In genomic region chr12:113642672-113643071, GRCh38 we compare ENCODE assay signal across 34 cellular contexts.
"Had no signal": no experiment of that assay in that cellular context is flagged by ENCODE, and none has a peak within 500 bp of the region (broad histone marks: within the 10 kb centered on the region; RNA-seq: fewer than 3 reads in every experiment).

No MANE protein-coding gene starts in this region.

- H3K4me1 ChIP-seq: adrenal gland, ascending aorta, body of pancreas, breast epithelium had no signal

- FAIRE-seq: astrocyte, bronchial epithelial cell had no signal

- H3K36me3 ChIP-seq: adrenal gland, ascending aorta, brain microvascular endothelial cell, breast epithelium, cardiac muscle cell had no signal

- H3K9me3 ChIP-seq: adrenal gland, ascending aorta, body of pancreas, breast epithelium had no signal

- H3K27ac ChIP-seq: adrenal gland, ascending aorta, body of pancreas, brain microvascular endothelial cell, breast epithelium, cardiac muscle cell had no signal

- H3K27me3 ChIP-seq: ascending aorta, body of pancreas had no signal

- H3K4me3 ChIP-seq: adrenal gland, ascending aorta, body of pancreas, breast epithelium, cardiac muscle cell had no signal

- DNase-seq: activated effector memory CD4-positive, alpha-beta T cell treated with anti-CD3 and anti-CD28 coated beads, Interleukin-2, amount 50 U/mL, for 16 hours; activated effector memory CD4-positive, alpha-beta T cell treated with Interleukin-2 at 50 U/mL for 16 hours; activated gamma-delta T cell; activated gamma-delta T cell treated with Interleukin-2 at 50 U/mL for 16 hours; activated naive CD4-positive, alpha-beta T cell; activated naive CD4-positive, alpha-beta T cell treated with anti-CD3 and anti-CD28 coated beads for 36 hours; activated naive CD4-positive, alpha-beta T cell treated with anti-CD3 and anti-CD28 coated beads, Interleukin-2, amount 10 ng/mL, durations not matched to agents 7 days and 5 days; activated naive CD4-positive, alpha-beta T cell treated with anti-CD3 and anti-CD28 coated beads, Interleukin-2, amount 50 U/mL, for 16 hours; activated naive CD4-positive, alpha-beta T cell treated with Interleukin-2 at 50 U/mL for 16 hours; activated naive CD8-positive, alpha-beta T cell treated with anti-CD3 and anti-CD28 coated beads for 36 hours; activated naive CD8-positive, alpha-beta T cell treated with anti-CD3 and anti-CD28 coated beads, Interleukin-2, amount 10 ng/mL, durations not matched to agents 7 days and 5 days; activated naive CD8-positive, alpha-beta T cell treated with anti-CD3 and anti-CD28 coated beads, Interleukin-2, amount 50 U/mL, for 24 hours; activated T-cell treated with anti-CD3 and anti-CD28 coated beads, Interleukin-2, amount 50 U/mL, for 1 hour; activated T-cell treated with anti-CD3 and anti-CD28 coated beads, Interleukin-2, amount 50 U/mL, for 24 hours; activated T-cell treated with anti-CD3 and anti-CD28 coated beads, Interleukin-2, amount 50 U/mL, for 4 hours; activated T-cell treated with anti-CD3 and anti-CD28 coated beads, Interleukin-2, amount 50 U/mL, for 48 hours; activated T-cell treated with anti-CD3 and anti-CD28 coated beads, Interleukin-2, amount 50 U/mL, for 72 hours; adrenal gland; amniotic stem cell; amygdala; anterior cingulate cortex; aorta; body of pancreas; brain microvascular endothelial cell; caudate nucleus; central memory CD4-positive, alpha-beta T cell; cerebellar nuclear complex had no signal

- ATAC-seq: activated naive CD4-positive, alpha-beta T cell treated with anti-CD3 and anti-CD28 coated beads, Interleukin-2, amount 50 U/mL, for 72 hours; activated naive CD8-positive, alpha-beta T cell treated with anti-CD3 and anti-CD28 coated beads, Interleukin-2, amount 50 U/mL, for 24 hours; activated T-cell treated with anti-CD3 and anti-CD28 coated beads, Interleukin-2, amount 50 U/mL, for 4 hours; activated T-cell treated with anti-CD3 and anti-CD28 coated beads, Interleukin-2, amount 50 U/mL, for 72 hours; activated T-helper 17 cell treated with anti-CD3 and anti-CD28 coated beads, Interleukin-2, amount 50 U/mL, for 72 hours; body of pancreas had no signal
